In genomic region chr13:111573362-111573761, GRCh38 we compare ENCODE assay signal across 21 cellular contexts.
"Had no signal": no experiment of that assay in that cellular context is flagged by ENCODE, and none has a peak within 500 bp of the region (broad histone marks: within the 10 kb centered on the region; RNA-seq: fewer than 3 reads in every experiment).

No MANE protein-coding gene starts in this region.

- H3K4me3 ChIP-seq: ovary, suprapubic skin, tibial nerve had no signal

- H3K27ac ChIP-seq: neutrophil, ovary, suprapubic skin, tibial nerve had no signal

- H3K4me1 ChIP-seq: suprapubic skin, tibial nerve had no signal

- ATAC-seq: activated T-cell treated with anti-CD3 and anti-CD28 coated beads, Interleukin-2, amount 50 U/mL, for 4 hours; naive thymus-derived CD8-positive, alpha-beta T cell; right cardiac atrium; stimulated activated effector memory CD8-positive, alpha-beta T cell treated with anti-CD3 and anti-CD28 coated beads, Interleukin-12 subunit alpha, Interleukin-12 subunit beta, amount 100 ng/mL, for 72 hours; stimulated activated naive CD8-positive, alpha-beta T cell treated with anti-CD3 and anti-CD28 coated beads, Interleukin-15, amount 100 ng/mL, for 72 hours had no signal

- H3K36me3 ChIP-seq: neutrophil, ovary, suprapubic skin, tibial nerve had no signal

- H3K9me3 ChIP-seq: neutrophil, ovary had no signal

- H3K27me3 ChIP-seq: neutrophil, ovary, suprapubic skin, tibial nerve had no signal

- DNase-seq: activated CD4-positive, alpha-beta T cell treated with anti-CD3 and anti-CD28 coated beads, Interleukin-2, amount 50 U/mL, for 4 hours; activated CD8-positive, alpha-beta memory T cell treated with anti-CD3 and anti-CD28 coated beads for 24 hours; activated CD8-positive, alpha-beta memory T cell treated with anti-CD3 and anti-CD28 coated beads, Interleukin-2, amount 50 U/mL, for 4 hours; activated naive CD4-positive, alpha-beta T cell treated with Interleukin-2 at 50 U/mL for 16 hours; activated naive CD8-positive, alpha-beta T cell treated with anti-CD3 and anti-CD28 coated beads for 36 hours; activated T-cell treated with anti-CD3 and anti-CD28 coated beads, Interleukin-2, amount 50 U/mL, for 4 hours; central memory CD4-positive, alpha-beta T cell; dermis blood vessel endothelial cell; effector CD8-positive, alpha-beta T cell; erythroblast; foreskin fibroblast; immature natural killer cell; naive thymus-derived CD8-positive, alpha-beta T cell; ovary; right cardiac atrium; stimulated activated CD4-positive, alpha-beta T cell treated with anti-CD3 and anti-CD28 coated beads, Interleukin-2, amount 100 ng/mL, for 24 hours; stimulated activated naive CD8-positive, alpha-beta T cell treated with anti-CD3 and anti-CD28 coated beads, Interleukin-15, amount 100 ng/mL, for 72 hours had no signal
